In the genomic region with DNA sequence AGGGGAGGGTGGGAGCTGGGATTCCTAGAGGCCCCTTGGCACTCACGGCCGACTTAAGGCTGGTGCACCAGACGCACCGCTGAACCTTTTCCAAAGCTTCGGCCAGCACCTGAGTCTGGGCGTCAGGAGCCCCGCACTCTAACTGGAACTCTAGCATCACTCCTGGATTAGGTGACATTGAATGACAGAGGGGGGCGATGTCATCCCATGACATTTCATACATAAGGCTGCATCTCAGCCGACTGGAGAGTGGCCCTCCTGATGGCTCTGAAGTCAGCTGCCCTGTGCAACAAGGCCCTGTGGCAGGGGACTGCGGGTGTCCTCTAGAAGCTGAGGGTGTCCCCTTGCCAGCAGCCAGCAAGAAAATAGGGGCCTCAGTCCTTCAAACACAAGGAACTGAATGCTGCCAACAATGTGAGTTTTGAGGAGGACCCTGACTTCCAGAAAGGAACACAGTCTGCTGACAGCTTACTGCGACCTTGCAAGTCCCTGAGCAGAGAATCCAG, we compare ENCODE assay signal across 20 cellular contexts. TPM values are rescaled to one million over a fixed set of nuclear protein-coding genes. Genes with fewer than 3 reads are reported as not detected.
"Had no signal": no experiment of that assay in that cellular context is flagged by ENCODE, and none has a peak within 500 bp of the region (broad histone marks: within the 10 kb centered on the region; RNA-seq: fewer than 3 reads in every experiment).

No MANE protein-coding gene starts in this region.

- H3K9me3 ChIP-seq: ascending aorta, gastrocnemius medialis, upper lobe of right lung had no signal

- H3K4me3 Mint-ChIP-seq: activated CD4-positive, alpha-beta T cell treated with anti-CD3 and anti-CD28 coated beads, Interleukin-2, amount 10 ng/mL, durations not matched to agents 7 days and 5 days; activated naive CD4-positive, alpha-beta T cell treated with anti-CD3 and anti-CD28 coated beads, Interleukin-2, amount 50 U/mL, for 24 hours; activated T-cell treated with anti-CD3 and anti-CD28 coated beads, Interleukin-2, amount 50 U/mL, for 72 hours; mesothelial cell of epicardium had no signal

- H3K27ac ChIP-seq: ascending aorta, gastrocnemius medialis, upper lobe of right lung had no signal

- H3K27ac Mint-ChIP-seq: activated CD4-positive, alpha-beta T cell treated with anti-CD3 and anti-CD28 coated beads, Interleukin-2, amount 10 ng/mL, durations not matched to agents 7 days and 5 days; activated naive CD4-positive, alpha-beta T cell treated with anti-CD3 and anti-CD28 coated beads, Interleukin-2, amount 50 U/mL, for 24 hours; activated T-cell treated with anti-CD3 and anti-CD28 coated beads, Interleukin-2, amount 50 U/mL, for 72 hours; mesothelial cell of epicardium had no signal

- H3K4me1 ChIP-seq: ascending aorta, gastrocnemius medialis, upper lobe of right lung had no signal

- H3K27me3 ChIP-seq: ascending aorta, gastrocnemius medialis, upper lobe of right lung had no signal

- FAIRE-seq: keratinocyte had no signal

- H3K4me3 ChIP-seq: ascending aorta, gastrocnemius medialis, lung, upper lobe of right lung had no signal

- ATAC-seq: activated CD4-positive, CD25-positive, alpha-beta regulatory T cell treated with anti-CD3 and anti-CD28 coated beads, Interleukin-2, amount 50 U/mL, for 24 hours; activated T-cell treated with anti-CD3 and anti-CD28 coated beads, Interleukin-2, amount 50 U/mL, for 72 hours; esophagus mucosa; gastrocnemius medialis; upper lobe of right lung had no signal

- H3K27me3 Mint-ChIP-seq: activated CD4-positive, alpha-beta T cell treated with anti-CD3 and anti-CD28 coated beads, Interleukin-2, amount 10 ng/mL, durations not matched to agents 7 days and 5 days; activated naive CD4-positive, alpha-beta T cell treated with anti-CD3 and anti-CD28 coated beads, Interleukin-2, amount 50 U/mL, for 24 hours had no signal

- H3K36me3 Mint-ChIP-seq: activated naive CD4-positive, alpha-beta T cell treated with anti-CD3 and anti-CD28 coated beads, Interleukin-2, amount 50 U/mL, for 24 hours; mesothelial cell of epicardium had no signal

- H3K9me3 Mint-ChIP-seq: activated CD4-positive, alpha-beta T cell treated with anti-CD3 and anti-CD28 coated beads, Interleukin-2, amount 10 ng/mL, durations not matched to agents 7 days and 5 days; activated naive CD4-positive, alpha-beta T cell treated with anti-CD3 and anti-CD28 coated beads, Interleukin-2, amount 50 U/mL, for 24 hours; activated T-cell treated with anti-CD3 and anti-CD28 coated beads, Interleukin-2, amount 50 U/mL, for 72 hours; mesothelial cell of epicardium had no signal

- H3K36me3 ChIP-seq: gastrocnemius medialis, upper lobe of right lung had no signal

- DNase-seq: activated CD4-positive, alpha-beta T cell treated with anti-CD3 and anti-CD28 coated beads, Interleukin-2, amount 10 ng/mL, durations not matched to agents 7 days and 5 days; activated CD8-positive, alpha-beta memory T cell treated with anti-CD3 and anti-CD28 coated beads for 24 hours; activated CD8-positive, alpha-beta memory T cell treated with anti-CD3 and anti-CD28 coated beads, Interleukin-2, amount 50 U/mL, for 48 hours; activated effector memory CD4-positive, alpha-beta T cell treated with anti-CD3 and anti-CD28 coated beads, Interleukin-2, amount 50 U/mL, for 16 hours; activated T-cell treated with anti-CD3 and anti-CD28 coated beads, Interleukin-2, amount 50 U/mL, for 72 hours; cortex of kidney; gastrocnemius medialis; head of caudate nucleus; retina; stimulated activated CD8-positive, alpha-beta memory T cell treated with anti-CD3 and anti-CD28 coated beads, Interleukin-4, amount 100 ng/mL, for 48 hours; stimulated activated naive CD4-positive, alpha-beta T cell; T1000; upper lobe of right lung had no signal

RNA-seq across cellular contexts. Expression of gene RAB3IL1, which starts 16.0 kb away (rescaled TPM):
- total RNA-seq: activated CD4-positive, alpha-beta T cell treated with anti-CD3 and anti-CD28 coated beads, Interleukin-2, amount 10 ng/mL, durations not matched to agents 7 days and 5 days had no signal

RNA-seq across cellular contexts. Expression of gene BEST1, which starts 48.7 kb away (rescaled TPM):
- total RNA-seq: activated CD4-positive, alpha-beta T cell treated with anti-CD3 and anti-CD28 coated beads, Interleukin-2, amount 10 ng/mL, durations not matched to agents 7 days and 5 days had no signal
